In the genomic region with DNA sequence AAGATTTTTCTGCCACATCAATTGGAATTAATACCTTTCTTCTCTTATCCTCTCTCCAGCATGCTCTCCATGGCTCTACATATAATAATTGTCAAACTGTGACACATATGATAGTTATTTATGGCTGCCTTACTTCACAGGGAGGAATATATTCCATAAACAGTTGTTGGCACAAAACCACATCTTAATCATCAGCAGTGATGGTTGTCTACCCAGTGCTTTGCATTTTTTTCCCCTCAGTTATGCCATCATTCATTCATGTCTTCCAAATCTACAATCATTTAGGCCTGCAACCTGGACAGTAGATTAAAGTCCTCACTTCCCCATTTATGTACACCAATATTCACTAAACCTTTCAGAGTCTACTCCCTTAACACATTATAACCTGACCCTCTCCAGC, we compare ENCODE assay signal across 24 cellular contexts.
DNase-seq lines count a peak whose midpoint lies in the region; ATAC-seq and TF ChIP-seq lines count a peak whose summit lies in the region.
"Had no signal": no experiment of that assay in that cellular context is flagged by ENCODE, and none has a peak within 500 bp of the region (broad histone marks: within the 10 kb centered on the region; RNA-seq: fewer than 3 reads in every experiment).

No MANE protein-coding gene starts in this region.

- no peaks in the 10 kb centered on the region for H3K79me2 ChIP-seq in ACC112 (ENCODE audit: control insufficient read depth, insufficient read depth, low read length, unreplicated experiment)

- TF ChIP-seq CTCF in brain microvascular endothelial cell (IDR thresholded peaks at IDR 0.05; ENCODE audit: low read depth, low read length, missing control alignments) (no peak), stomach (IDR thresholded peaks at IDR 0.05) (no peak)

- H3K27me3 ChIP-seq in ACC112 (ENCODE audit: insufficient read depth, low read length) (no peaks in the 10 kb centered on the region), brain microvascular endothelial cell (replicated peaks) (no peaks in the 10 kb centered on the region), stomach (no peaks in the 10 kb centered on the region)
- H3K27me3 ChIP-seq: dorsolateral prefrontal cortex, esophagus squamous epithelium, hepatocyte, thyroid gland had no signal

- H3K4me1 ChIP-seq in ACC112 (ENCODE audit: control insufficient read depth, insufficient read depth, low read length, unreplicated experiment) (peaks cover 22% of the 10 kb centered on the region), stomach (peaks cover 7 to 30% (median 20%) of the 10 kb centered on the region in 4 donors)

- peak; percentile 54 for DNase-seq in LoVo (ENCODE audit: low spot score)
- peak; percentile 14 for DNase-seq in brain microvascular endothelial cell
- DNase-seq in kidney glomerular epithelial cell (lab: John Stamatoyannopoulos, UW), result peak; percentile 33
- no peak for DNase-seq in left ventricle myocardium superior
- DNase-seq in activated T-cell treated with anti-CD3 and anti-CD28 coated beads, Interleukin-2, amount 50 U/mL, for 48 hours, result no peak
- no peak for DNase-seq in stomach
- DNase-seq: activated CD4-positive, alpha-beta T cell treated with anti-CD3 and anti-CD28 coated beads for 48 hours; activated naive CD4-positive, alpha-beta T cell treated with anti-CD3 and anti-CD28 coated beads, Interleukin-2, amount 50 U/mL, for 16 hours; CD4-positive, alpha-beta T cell; DMS79; dorsolateral prefrontal cortex; esophagus squamous epithelium; Kasumi-1; mucosa of descending colon; NCI-H1436 treated with DMSO at 0.1 percent for 48 hours; NCI-H2227 treated with DMSO at 0.1 percent for 48 hours; occipital lobe; SHP77 treated with DMSO at 0.1 percent for 48 hours; stimulated activated CD4-positive, alpha-beta T cell treated with anti-CD3 and anti-CD28 coated beads, Interleukin-4, amount 100 ng/mL, for 24 hours; thyroid gland had no signal

- ATAC-seq in left ventricle myocardium superior, result no peak
- ATAC-seq in GM21737 (IDR thresholded peaks at IDR 0.05; ENCODE audit: unreplicated experiment), result no peak
- ATAC-seq: mucosa of descending colon had no signal

- in situ Hi-C loops in brain microvascular endothelial cell (cut with HindIII; ENCODE audit: low pct_ligation_motif_present, low sequenced_read_pairs), result no loop called here

- no peak for TF ChIP-seq POLR2A in stomach (IDR thresholded peaks at IDR 0.05)

- intact Hi-C loops in left ventricle myocardium superior (cut with micrococcal nuclease), result no loop called here
- intact Hi-C loops in stomach (cut with DNase I; ENCODE audit: low total_unique reads), result no loop called here

- H2AFZ ChIP-seq in ACC112 (ENCODE audit: low read length, unreplicated experiment), result no peak overlapping the region
- H2AFZ ChIP-seq: hepatocyte had no signal

- no peak overlapping the region for H3K4me3 ChIP-seq in ACC112 (ENCODE audit: low read depth, low read length)
- H3K4me3 ChIP-seq in brain microvascular endothelial cell (ENCODE audit: low read depth, low read length), result no peak overlapping the region
- no peak overlapping the region for H3K4me3 ChIP-seq in stomach
- H3K4me3 ChIP-seq: dorsolateral prefrontal cortex, esophagus squamous epithelium, hepatocyte, mucosa of descending colon, thyroid gland had no signal

- H3K27ac ChIP-seq in ACC112 (ENCODE audit: low read depth, low read length), result peak overlapping the region; percentile 21
- H3K27ac ChIP-seq in brain microvascular endothelial cell, result no peak overlapping the region
- no peak overlapping the region for H3K27ac ChIP-seq in stomach
- H3K27ac ChIP-seq: 22Rv1, dorsolateral prefrontal cortex, hepatocyte, thyroid gland had no signal

- no peak for TF ChIP-seq EP300 in stomach (IDR thresholded peaks at IDR 0.05)

- H3K36me3 ChIP-seq in ACC112 (ENCODE audit: insufficient read depth, low read length) (no peaks in the 10 kb centered on the region), brain microvascular endothelial cell (replicated peaks) (no peaks in the 10 kb centered on the region), stomach (no peaks in the 10 kb centered on the region)
- H3K36me3 ChIP-seq: esophagus squamous epithelium, thyroid gland had no signal

- H3K9me3 ChIP-seq in stomach, result no peaks in the 10 kb centered on the region
- H3K9me3 ChIP-seq: esophagus squamous epithelium, mucosa of descending colon, thyroid gland had no signal

Comparison
In these comparisons a context has a peak if more than half of its experiments do, and no peak if none do; other contexts are left out.
1. DNase-seq: peak in LoVo (single experiment), brain microvascular endothelial cell (single experiment) and kidney glomerular epithelial cell (single experiment); none in left ventricle myocardium superior (single experiment), activated T-cell treated with anti-CD3 and anti-CD28 coated beads, Interleukin-2, amount 50 U/mL, for 48 hours (0 of 2) and stomach (single experiment).